ENCODE assay signal across 15 cellular contexts in genomic region chr13:27403727-27404385, GRCh38. TPM values are rescaled to one million over a fixed set of nuclear protein-coding genes. Genes with fewer than 3 reads are reported as not detected.
DNase-seq lines count a peak whose midpoint lies in the region; ATAC-seq and TF ChIP-seq lines count a peak whose summit lies in the region.
"Had no signal": no experiment of that assay in that cellular context is flagged by ENCODE, and none has a peak within 500 bp of the region (broad histone marks: within the 10 kb centered on the region; RNA-seq: fewer than 3 reads in every experiment).

No MANE protein-coding gene starts in this region.

- peak overlapping the region; percentile 78 for H3K27ac ChIP-seq in layer of hippocampus (ENCODE audit: low read depth, low read length)
- peak overlapping the region; percentile 8 to 80 (median 58) for H3K27ac ChIP-seq in sigmoid colon

- in situ Hi-C loops in GM13977 (cut with MboI; ENCODE audit: low pct_unique_long_range_greater_than_20kb, low sequenced_read_pairs, unreplicated experiment) = no loop called here

- H3K9me3 ChIP-seq in adipocyte (ENCODE audit: control insufficient read depth, low read length) = no peaks in the 10 kb centered on the region
- no peaks in the 10 kb centered on the region for H3K9me3 ChIP-seq in sigmoid colon

- TF ChIP-seq CTCF in sigmoid colon (IDR thresholded peaks at IDR 0.05) (no peak), GM13977 (IDR thresholded peaks at IDR 0.05; ENCODE audit: extremely low read depth, insufficient read depth, missing control alignments) (no peak)

- peaks cover 20% of the 10 kb centered on the region for H3K4me1 ChIP-seq in adipocyte (ENCODE audit: control insufficient read depth, insufficient read depth, low read length)
- H3K4me1 ChIP-seq in sigmoid colon = peaks cover 0 to 21% (median 16%) of the 10 kb centered on the region in 4 donors

- H3K4me3 Mint-ChIP-seq in activated T-helper 2 cell treated with anti-CD3 and anti-CD28 coated beads, Interferon-gamma antibody, Interleukin-2, Interleukin-4, amounts not matched to agents 10 μg/mL and 5 μg/mL and 100 μg/mL, durations not matched to agents 14 hours and 24 hours and 36 hours (ENCODE audit: low read depth) = no peak overlapping the region
- H3K4me3 Mint-ChIP-seq: activated naive CD8-positive, alpha-beta T cell treated with anti-CD3 and anti-CD28 coated beads, Interleukin-2, amount 10 ng/mL, durations not matched to agents 7 days and 5 days; stimulated activated naive CD8-positive, alpha-beta T cell treated with anti-CD3 and anti-CD28 coated beads, Interleukin-15, Interleukin-2, amounts not matched to agents 100 ng/mL and 50 ng/mL, for 24 hours had no signal

- intact Hi-C loops in sigmoid colon (cut with DNase I) = no loop called here
- intact Hi-C loops in activated T-helper 2 cell treated with anti-CD3 and anti-CD28 coated beads, Interferon-gamma antibody, Interleukin-2, Interleukin-4, amounts not matched to agents 10 μg/mL and 5 μg/mL and 100 μg/mL, durations not matched to agents 14 hours and 24 hours and 36 hours (cut with micrococcal nuclease) = no loop called here

- H3K27ac Mint-ChIP-seq in activated T-helper 2 cell treated with anti-CD3 and anti-CD28 coated beads, Interferon-gamma antibody, Interleukin-2, Interleukin-4, amounts not matched to agents 10 μg/mL and 5 μg/mL and 100 μg/mL, durations not matched to agents 14 hours and 24 hours and 36 hours = no peak overlapping the region
- H3K27ac Mint-ChIP-seq: activated naive CD8-positive, alpha-beta T cell treated with anti-CD3 and anti-CD28 coated beads, Interleukin-2, amount 10 ng/mL, durations not matched to agents 7 days and 5 days; stimulated activated naive CD8-positive, alpha-beta T cell treated with anti-CD3 and anti-CD28 coated beads, Interleukin-15, Interleukin-2, amounts not matched to agents 100 ng/mL and 50 ng/mL, for 24 hours had no signal

- no peaks in the 10 kb centered on the region for H3K9me3 Mint-ChIP-seq in activated T-helper 2 cell treated with anti-CD3 and anti-CD28 coated beads, Interferon-gamma antibody, Interleukin-2, Interleukin-4, amounts not matched to agents 10 μg/mL and 5 μg/mL and 100 μg/mL, durations not matched to agents 14 hours and 24 hours and 36 hours
- H3K9me3 Mint-ChIP-seq: activated naive CD8-positive, alpha-beta T cell treated with anti-CD3 and anti-CD28 coated beads, Interleukin-2, amount 10 ng/mL, durations not matched to agents 7 days and 5 days; stimulated activated naive CD8-positive, alpha-beta T cell treated with anti-CD3 and anti-CD28 coated beads, Interleukin-15, Interleukin-2, amounts not matched to agents 100 ng/mL and 50 ng/mL, for 24 hours had no signal

- no peak for ATAC-seq in SK-N-SH treated with all-trans-retinoic acid at 6 μM for 48 hours

- no peak for TF ChIP-seq EP300 in sigmoid colon (IDR thresholded peaks at IDR 0.05)

- no peak for TF ChIP-seq POLR2A in sigmoid colon (IDR thresholded peaks at IDR 0.05)

- peaks cover 10% of the 10 kb centered on the region for H3K27me3 Mint-ChIP-seq in activated T-helper 2 cell treated with anti-CD3 and anti-CD28 coated beads, Interferon-gamma antibody, Interleukin-2, Interleukin-4, amounts not matched to agents 10 μg/mL and 5 μg/mL and 100 μg/mL, durations not matched to agents 14 hours and 24 hours and 36 hours (ENCODE audit: low read depth)
- H3K27me3 Mint-ChIP-seq: stimulated activated naive CD8-positive, alpha-beta T cell treated with anti-CD3 and anti-CD28 coated beads, Interleukin-15, Interleukin-2, amounts not matched to agents 100 ng/mL and 50 ng/mL, for 24 hours had no signal

- H3K27me3 ChIP-seq in adipocyte (replicated peaks; ENCODE audit: control insufficient read depth, insufficient read depth, low read length) (peaks cover 21% of the 10 kb centered on the region), layer of hippocampus (ENCODE audit: control insufficient read depth, insufficient read depth, low read length) (no peaks in the 10 kb centered on the region), sigmoid colon (no peaks in the 10 kb centered on the region)

- H3K36me3 Mint-ChIP-seq in activated T-helper 2 cell treated with anti-CD3 and anti-CD28 coated beads, Interferon-gamma antibody, Interleukin-2, Interleukin-4, amounts not matched to agents 10 μg/mL and 5 μg/mL and 100 μg/mL, durations not matched to agents 14 hours and 24 hours and 36 hours (ENCODE audit: low read depth) = no peaks in the 10 kb centered on the region
- H3K36me3 Mint-ChIP-seq: activated naive CD8-positive, alpha-beta T cell treated with anti-CD3 and anti-CD28 coated beads, Interleukin-2, amount 10 ng/mL, durations not matched to agents 7 days and 5 days had no signal

- WGBS in sigmoid colon, 2 donors = 9 to 51% methylated on average over 10 of the region's 10 CpGs

- peaks cover 8% of the 10 kb centered on the region for H3K4me1 Mint-ChIP-seq in activated T-helper 2 cell treated with anti-CD3 and anti-CD28 coated beads, Interferon-gamma antibody, Interleukin-2, Interleukin-4, amounts not matched to agents 10 μg/mL and 5 μg/mL and 100 μg/mL, durations not matched to agents 14 hours and 24 hours and 36 hours (ENCODE audit: low read depth)
- H3K4me1 Mint-ChIP-seq: activated naive CD8-positive, alpha-beta T cell treated with anti-CD3 and anti-CD28 coated beads, Interleukin-2, amount 10 ng/mL, durations not matched to agents 7 days and 5 days had no signal

- H3K9ac ChIP-seq in adipocyte (ENCODE audit: low read length) = peak overlapping the region; percentile 31

- no peaks in the 10 kb centered on the region for H3K36me3 ChIP-seq in adipocyte (ENCODE audit: control insufficient read depth, insufficient read depth, low read length, severe bottlenecking)
- H3K36me3 ChIP-seq in sigmoid colon = no peaks in the 10 kb centered on the region

- H3K4me3 ChIP-seq in adipocyte (ENCODE audit: low read length) (peak overlapping the region; percentile 8), sigmoid colon (no peak overlapping the region)

- DNase-seq in ELF-1 (ENCODE audit: low read depth, low spot score) = peak; percentile 49
- no peak for DNase-seq in adipocyte (ENCODE audit: low read depth)
- no peak for DNase-seq in sigmoid colon
- DNase-seq in activated T-helper 2 cell treated with anti-CD3 and anti-CD28 coated beads, Interferon-gamma antibody, Interleukin-2, Interleukin-4, amounts not matched to agents 10 μg/mL and 5 μg/mL and 100 μg/mL, durations not matched to agents 14 hours and 24 hours and 36 hours (ENCODE audit: low spot score) = no peak
- DNase-seq in GM13977 (ENCODE audit: low spot score) = no peak
- DNase-seq in kidney tubule cell (ENCODE audit: low spot score) = no peak
- DNase-seq: activated naive CD8-positive, alpha-beta T cell treated with anti-CD3 and anti-CD28 coated beads, Interleukin-2, amount 10 ng/mL, durations not matched to agents 7 days and 5 days; AML-193; GF-D8; hippocampal formation; NCI-H1694; stimulated activated CD4-positive, alpha-beta T cell treated with anti-CD3 and anti-CD28 coated beads, Interleukin-1b, Interleukin-23, amount 100 ng/mL, for 48 hours had no signal

TF ChIP-seq in SK-N-SH treated with all-trans-retinoic acid at 6 μM for 48 hours, 23 proteins besides CTCF, POLR2A, EP300 and RAD21 (continues in another document):
- TF ChIP-seq ZFP3 (CRISPR knock-in tag; IDR thresholded peaks at IDR 0.05) (no peak), ISL1 (CRISPR knock-in tag; IDR thresholded peaks at IDR 0.05) (no peak), TSHZ2 (CRISPR knock-in tag; IDR thresholded peaks at IDR 0.05) (no peak), BACH2 (CRISPR knock-in tag; IDR thresholded peaks at IDR 0.05; ENCODE audit: borderline replicate concordance) (no peak), CSDC2 (CRISPR knock-in tag; IDR thresholded peaks at IDR 0.05) (no peak), ZNF565 (CRISPR knock-in tag; conservative IDR thresholded peaks at IDR 0.05; ENCODE audit: low read depth) (no peak)

RNA-seq across cellular contexts. Expression of gene GTF3A, which starts 20.6 kb away (rescaled TPM):
- total RNA-seq in sigmoid colon = 100 to 1,000 TPM; 135 to 172 (median 154) TPM
- 100 to 1,000 TPM in 1 of 3 donors, 10 to 100 TPM in 2; 76.3 to 113 (median 87.1) TPM for polyA plus RNA-seq in sigmoid colon
- total RNA-seq in activated T-helper 2 cell treated with anti-CD3 and anti-CD28 coated beads, Interferon-gamma antibody, Interleukin-2, Interleukin-4, amounts not matched to agents 10 μg/mL and 5 μg/mL and 100 μg/mL, durations not matched to agents 14 hours and 24 hours and 36 hours = 251 and 253 TPM in 2 replicates

RNA-seq across cellular contexts. Expression of gene MTIF3, which starts 46.5 kb away (rescaled TPM):
- 100 to 1,000 TPM in 1 of 4 donors, 10 to 100 TPM in 3; 64.3 to 102 (median 74.4) TPM for total RNA-seq in sigmoid colon
- polyA plus RNA-seq in sigmoid colon = 100 to 1,000 TPM in 1 of 3 donors, 10 to 100 TPM in 2; 72.9 to 125 (median 86.5) TPM
- 25.0 and 32.0 TPM in 2 replicates for total RNA-seq in activated T-helper 2 cell treated with anti-CD3 and anti-CD28 coated beads, Interferon-gamma antibody, Interleukin-2, Interleukin-4, amounts not matched to agents 10 μg/mL and 5 μg/mL and 100 μg/mL, durations not matched to agents 14 hours and 24 hours and 36 hours
